ENCODE assay signal across 20 cellular contexts in the genomic region with DNA sequence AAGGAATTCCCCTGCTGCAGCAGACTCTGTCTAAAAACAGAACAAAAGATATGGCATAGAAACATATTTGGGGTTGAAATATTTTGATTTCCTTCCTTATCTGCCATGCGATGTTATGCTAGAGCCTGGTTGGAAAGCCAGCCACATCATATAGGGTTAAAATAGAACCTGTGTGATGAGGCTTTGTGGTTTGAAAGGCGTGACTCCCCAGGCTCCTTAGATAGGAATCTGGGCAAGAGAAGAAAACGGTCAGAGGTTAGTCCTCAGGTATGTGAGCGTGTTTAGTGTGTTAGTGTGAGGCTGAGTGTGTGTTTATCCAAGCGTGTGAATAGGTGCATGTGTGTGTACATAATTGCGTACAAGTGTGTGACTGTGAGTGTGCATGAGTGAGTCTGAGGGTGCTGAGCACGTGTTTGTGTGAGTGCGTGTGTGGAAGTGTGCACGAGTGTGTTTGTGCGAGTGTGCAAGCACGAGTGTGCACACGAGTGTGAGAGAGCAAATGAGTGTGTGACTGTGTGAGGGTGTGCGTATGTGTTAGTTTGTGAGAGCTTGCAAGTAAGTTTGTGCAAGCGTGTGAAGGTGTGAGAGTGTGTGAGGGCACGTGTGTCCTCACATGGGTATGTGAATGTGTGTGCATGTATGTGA.
DNase-seq lines count a peak whose midpoint lies in the region; ATAC-seq and TF ChIP-seq lines count a peak whose summit lies in the region.
"Had no signal": no experiment of that assay in that cellular context is flagged by ENCODE, and none has a peak within 500 bp of the region (broad histone marks: within the 10 kb centered on the region; RNA-seq: fewer than 3 reads in every experiment).

No MANE protein-coding gene starts in this region.

- no TSS peak for BruUV-seq in PC-3 (replicated peaks; lab: Mats Ljungman, UMichigan)

- peaks cover 3% of the 10 kb centered on the region; the same call in 2 of the 3 replicates for H3K36me3 Mint-ChIP-seq in GM23338 (ENCODE audit: low read depth)
- no peaks in the 10 kb centered on the region for H3K36me3 Mint-ChIP-seq in chondrocyte (ENCODE audit: low read depth)
- peaks cover 10% of the 10 kb centered on the region for H3K36me3 Mint-ChIP-seq in nephron progenitor cell (ENCODE audit: low read depth)
- no peaks in the 10 kb centered on the region for H3K36me3 Mint-ChIP-seq in CD8-positive, alpha-beta T cell
- H3K36me3 Mint-ChIP-seq in stimulated activated naive B cell treated with anti-CD40 and anti-IgM and Interleukin-4, amounts not matched to agents 10 μg/mL and 1 μg/mL and 100 μg/mL, for 72 hours: no peaks in the 10 kb centered on the region
- H3K36me3 Mint-ChIP-seq: activated naive CD4-positive, alpha-beta T cell treated with anti-CD3 and anti-CD28 coated beads, Interleukin-2, amount 50 U/mL, for 72 hours had no signal

- H2AFZ ChIP-seq in GM23338 (no peak overlapping the region), PC-3 (ENCODE audit: low read length) (no peak overlapping the region)
- H2AFZ ChIP-seq: parathyroid adenoma had no signal

- H4K20me1 ChIP-seq in GM23338 (replicated peaks; ENCODE audit: insufficient read depth) (peaks cover 4% of the 10 kb centered on the region; the same call in 1 of the 2 replicates), PC-3 (ENCODE audit: low read length) (no peaks in the 10 kb centered on the region)

- intact Hi-C loops in PC-3 (cut with micrococcal nuclease): no loop called here
- intact Hi-C loops in CD8-positive, alpha-beta T cell (cut with DNase I, micrococcal nuclease): no loop called here

- H3K4me3 ChIP-seq in GM23338 (no peak overlapping the region), PC-3 (ENCODE audit: low read length) (no peak overlapping the region)
- no peak overlapping the region for H3K4me3 ChIP-seq in CD8-positive, alpha-beta T cell (ENCODE audit: low read depth, low read length)
- H3K4me3 ChIP-seq: esophagus muscularis mucosa had no signal

- H3K27ac ChIP-seq in GM23338 (ENCODE audit: low read depth) (no peak overlapping the region), PC-3 (ENCODE audit: low read length) (no peak overlapping the region)
- no peak overlapping the region for H3K27ac ChIP-seq in CD8-positive, alpha-beta T cell (ENCODE audit: low read depth, low read length)
- H3K27ac ChIP-seq: esophagus muscularis mucosa, parathyroid adenoma, VCaP had no signal

- peak overlapping the region; percentile 39 for H3K27ac Mint-ChIP-seq in GM23338
- H3K27ac Mint-ChIP-seq in chondrocyte (ENCODE audit: unreplicated experiment): peak overlapping the region; percentile 5
- H3K27ac Mint-ChIP-seq in nephron progenitor cell: peak overlapping the region; percentile 1
- no peak overlapping the region for H3K27ac Mint-ChIP-seq in CD8-positive, alpha-beta T cell
- no peak overlapping the region for H3K27ac Mint-ChIP-seq in stimulated activated naive B cell treated with anti-CD40 and anti-IgM and Interleukin-4, amounts not matched to agents 10 μg/mL and 1 μg/mL and 100 μg/mL, for 72 hours
- H3K27ac Mint-ChIP-seq: activated naive CD4-positive, alpha-beta T cell treated with anti-CD3 and anti-CD28 coated beads, Interleukin-2, amount 50 U/mL, for 72 hours; B cell had no signal

- no peak for TF ChIP-seq CTCF in GM23338 (conservative IDR thresholded peaks at IDR 0.05; ENCODE audit: low read depth in 2 of 2)
- TF ChIP-seq CTCF in PC-3 (conservative IDR thresholded peaks at IDR 0.05; ENCODE audit: low read depth, low read length): no peak
- no peak for TF ChIP-seq CTCF in chondrocyte (IDR thresholded peaks at IDR 0.05)
- TF ChIP-seq CTCF in nephron progenitor cell (IDR thresholded peaks at IDR 0.05): no peak
- no peak for TF ChIP-seq CTCF in CD8-positive, alpha-beta T cell (IDR thresholded peaks at IDR 0.05)

- H3K36me3 ChIP-seq in GM23338 (ENCODE audit: insufficient read depth) (no peaks in the 10 kb centered on the region), PC-3 (ENCODE audit: low read depth, low read length) (no peaks in the 10 kb centered on the region)
- no peaks in the 10 kb centered on the region for H3K36me3 ChIP-seq in CD8-positive, alpha-beta T cell (ENCODE audit: insufficient read depth, low read length)
- H3K36me3 ChIP-seq: esophagus muscularis mucosa had no signal

- H3K27me3 Mint-ChIP-seq in GM23338 (ENCODE audit: insufficient read depth, low read depth, poor library complexity): peaks cover 8% of the 10 kb centered on the region
- H3K27me3 Mint-ChIP-seq in chondrocyte (ENCODE audit: low read depth): no peaks in the 10 kb centered on the region
- peaks cover 2% of the 10 kb centered on the region for H3K27me3 Mint-ChIP-seq in nephron progenitor cell (ENCODE audit: low read depth, poor library complexity)
- peaks cover 9% of the 10 kb centered on the region for H3K27me3 Mint-ChIP-seq in CD8-positive, alpha-beta T cell (ENCODE audit: low read depth)
- peaks cover 18 to 20% of the 10 kb centered on the region in 2 donors for H3K27me3 Mint-ChIP-seq in stimulated activated naive B cell treated with anti-CD40 and anti-IgM and Interleukin-4, amounts not matched to agents 10 μg/mL and 1 μg/mL and 100 μg/mL, for 72 hours

- H3K9me3 Mint-ChIP-seq in GM23338 (no peaks in the 10 kb centered on the region; the same call in 2 of the 3 replicates), chondrocyte (ENCODE audit: low read depth) (no peaks in the 10 kb centered on the region), nephron progenitor cell (no peaks in the 10 kb centered on the region)
- no peaks in the 10 kb centered on the region for H3K9me3 Mint-ChIP-seq in CD8-positive, alpha-beta T cell
- H3K9me3 Mint-ChIP-seq in stimulated activated naive B cell treated with anti-CD40 and anti-IgM and Interleukin-4, amounts not matched to agents 10 μg/mL and 1 μg/mL and 100 μg/mL, for 72 hours: no peaks in the 10 kb centered on the region
- H3K9me3 Mint-ChIP-seq: activated naive CD4-positive, alpha-beta T cell treated with anti-CD3 and anti-CD28 coated beads, Interleukin-2, amount 50 U/mL, for 72 hours had no signal

- H3K79me2 ChIP-seq in GM23338 (replicated peaks; ENCODE audit: insufficient read depth) (peaks cover 9% of the 10 kb centered on the region), PC-3 (ENCODE audit: low read length) (no peaks in the 10 kb centered on the region)
- H3K79me2 ChIP-seq: parathyroid adenoma had no signal

- no peak overlapping the region for H3K9ac ChIP-seq in PC-3 (ENCODE audit: low read length)
- H3K9ac ChIP-seq: parathyroid adenoma had no signal

- POLR2A ChIA-PET in PC-3 (lab: Charles Lee; ENCODE audit: unreplicated experiment): no interaction called here
- POLR2A ChIA-PET in CD8-positive, alpha-beta T cell (lab: Charles Lee): no interaction called here

- ATAC-seq in GM23338 (no peak), PC-3 (no peak; the same call in 1 of the 2 replicates)
- no peak for ATAC-seq in CD8-positive, alpha-beta T cell
- no peak for ATAC-seq in stimulated activated naive B cell treated with anti-CD40 and anti-IgM and Interleukin-4, amounts not matched to agents 10 μg/mL and 1 μg/mL and 100 μg/mL, for 72 hours (replicated peaks)

- 0 out of 2 replicates have a peak, but pooled peaks cover 8% of the 10 kb centered on the region for H3F3A ChIP-seq in GM23338 (replicated peaks; ENCODE audit: low read depth)
- H3F3A ChIP-seq in PC-3 (ENCODE audit: low read length, unreplicated experiment): no peaks in the 10 kb centered on the region

- no peaks in the 10 kb centered on the region for H3K27me3 ChIP-seq in GM23338 (ENCODE audit: insufficient read depth)
- no peaks in the 10 kb centered on the region for H3K27me3 ChIP-seq in PC-3 (ENCODE audit: low read length)
- no peaks in the 10 kb centered on the region for H3K27me3 ChIP-seq in CD8-positive, alpha-beta T cell (ENCODE audit: insufficient read depth, low read length)

- H3K9me3 ChIP-seq in PC-3 (ENCODE audit: low read length): no peaks in the 10 kb centered on the region
- no peaks in the 10 kb centered on the region for H3K9me3 ChIP-seq in CD8-positive, alpha-beta T cell (ENCODE audit: low read length)
- H3K9me3 ChIP-seq: esophagus muscularis mucosa had no signal

- H3K4me3 Mint-ChIP-seq in GM23338: no peak overlapping the region
- no peak overlapping the region for H3K4me3 Mint-ChIP-seq in chondrocyte (ENCODE audit: unreplicated experiment)
- H3K4me3 Mint-ChIP-seq in nephron progenitor cell: no peak overlapping the region
- H3K4me3 Mint-ChIP-seq in CD8-positive, alpha-beta T cell: no peak overlapping the region
- no peak overlapping the region for H3K4me3 Mint-ChIP-seq in stimulated activated naive B cell treated with anti-CD40 and anti-IgM and Interleukin-4, amounts not matched to agents 10 μg/mL and 1 μg/mL and 100 μg/mL, for 72 hours
- H3K4me3 Mint-ChIP-seq: B cell had no signal

- H3K9me2 ChIP-seq in GM23338 (ENCODE audit: insufficient read depth): no peaks in the 10 kb centered on the region
- H3K9me2 ChIP-seq in PC-3 (replicated peaks; ENCODE audit: low read length): no peaks in the 10 kb centered on the region

- H3K4me1 Mint-ChIP-seq in GM23338 (peaks cover 4% of the 10 kb centered on the region; the same call in 1 of the 3 replicates), chondrocyte (ENCODE audit: low read depth) (peaks cover 22% of the 10 kb centered on the region), nephron progenitor cell (peaks cover 14% of the 10 kb centered on the region)
- H3K4me1 Mint-ChIP-seq in CD8-positive, alpha-beta T cell (ENCODE audit: low read depth): peaks cover 3% of the 10 kb centered on the region
- H3K4me1 Mint-ChIP-seq in stimulated activated naive B cell treated with anti-CD40 and anti-IgM and Interleukin-4, amounts not matched to agents 10 μg/mL and 1 μg/mL and 100 μg/mL, for 72 hours: peaks cover 0 to 5% of the 10 kb centered on the region in 2 donors
- H3K4me1 Mint-ChIP-seq: B cell had no signal

- H3K4me2 ChIP-seq in GM23338 (no peak overlapping the region), PC-3 (ENCODE audit: low read length) (peak overlapping the region; percentile 27; the same call in 1 of the 2 replicates)

- peaks cover 2% of the 10 kb centered on the region; the same call in 1 of the 2 replicates for H3K4me1 ChIP-seq in GM23338 (ENCODE audit: insufficient read depth)
- H3K4me1 ChIP-seq in PC-3 (ENCODE audit: insufficient read depth, low read length): peaks cover 10% of the 10 kb centered on the region
- H3K4me1 ChIP-seq in CD8-positive, alpha-beta T cell (ENCODE audit: insufficient read depth, low read length): no peaks in the 10 kb centered on the region
- H3K4me1 ChIP-seq: esophagus muscularis mucosa had no signal

- DNase-seq in GM23338 (ENCODE audit: low spot score) (no peak), PC-3 (peak; percentile 60), chondrocyte (ENCODE audit: low spot score) (no peak), nephron progenitor cell (no peak), putamen (ENCODE audit: low spot score) (no peak)
- no peak for DNase-seq in CD8-positive, alpha-beta T cell
- no peak for DNase-seq in stimulated activated naive B cell treated with anti-CD40 and anti-IgM and Interleukin-4, amounts not matched to agents 10 μg/mL and 1 μg/mL and 100 μg/mL, for 72 hours
- DNase-seq in activated naive CD4-positive, alpha-beta T cell (lab: John Stamatoyannopoulos, UW): no peak
- DNase-seq: activated T-cell treated with anti-CD3 and anti-CD28 coated beads, Interleukin-2, amount 50 U/mL, for 48 hours; dermis blood vessel endothelial cell; GF-D8; NCI-H187; NCI-H446 treated with DMSO at 0.1 percent for 48 hours; NK-92 treated with Interleukin-12 subunit alpha and Interleukin-12 subunit beta, amount 100 ng/mL, for 24 hours; stimulated activated CD4-positive, alpha-beta T cell treated with anti-CD3 and anti-CD28 coated beads, Interleukin-2, amount 100 ng/mL, for 48 hours had no signal

- CTCF ChIA-PET in PC-3 (lab: Charles Lee): no interaction called here
- CTCF ChIA-PET in CD8-positive, alpha-beta T cell (lab: Charles Lee): interaction anchor here (0.6 to 0.9 kb wide), 2 partner anchors 78 kb away, joined by 3 to 5 read pairs; no protein-coding TSS in a partner anchor

Comparison
In these comparisons a context has a peak if more than half of its experiments do, and no peak if none do; other contexts are left out.
1. H3K27ac Mint-ChIP-seq: peak in GM23338 (single experiment), chondrocyte (single experiment) and nephron progenitor cell (single experiment); none in CD8-positive, alpha-beta T cell (single experiment) and stimulated activated naive B cell treated with anti-CD40 and anti-IgM and Interleukin-4, amounts not matched to agents 10 μg/mL and 1 μg/mL and 100 μg/mL, for 72 hours (single experiment).